Comparison of ENCODE assay signal across 10 cellular contexts in genomic region chr9:113511047-113511521, GRCh38. TPM values are rescaled to one million over a fixed set of nuclear protein-coding genes. Genes with fewer than 3 reads are reported as not detected.
DNase-seq lines count a peak whose midpoint lies in the region; ATAC-seq and TF ChIP-seq lines count a peak whose summit lies in the region.
"Had no signal": no experiment of that assay in that cellular context is flagged by ENCODE, and none has a peak within 500 bp of the region (broad histone marks: within the 10 kb centered on the region; RNA-seq: fewer than 3 reads in every experiment).

No MANE protein-coding gene starts in this region.

- H3K27me3 Mint-ChIP-seq in CD8-positive, alpha-beta T cell (ENCODE audit: low read depth): no peaks in the 10 kb centered on the region
- H3K27me3 Mint-ChIP-seq in natural killer cell (ENCODE audit: low read depth in 2 of 2) (no peaks in the 10 kb centered on the region), MCF 10A (ENCODE audit: insufficient read depth, unreplicated experiment) (no peaks in the 10 kb centered on the region)

- TF ChIP-seq EP300 in gastroesophageal sphincter (IDR thresholded peaks at IDR 0.05): no peak

- CTCF ChIA-PET in CD8-positive, alpha-beta T cell (lab: Charles Lee): interaction anchor here (1.6 kb wide), 1 partner anchor 68 kb away, joined by 5 read pairs; no protein-coding TSS in a partner anchor
- CTCF ChIA-PET in MCF 10A (lab: Yijun Ruan, JAX): no interaction called here

- H3K4me1 Mint-ChIP-seq in CD8-positive, alpha-beta T cell (ENCODE audit: low read depth): peaks cover 61% of the 10 kb centered on the region
- H3K4me1 Mint-ChIP-seq in natural killer cell (peaks cover 57 to 59% of the 10 kb centered on the region in 2 donors), MCF 10A (ENCODE audit: insufficient read depth, unreplicated experiment) (peaks cover 5% of the 10 kb centered on the region)

- H3K27me3 ChIP-seq in CD8-positive, alpha-beta T cell (ENCODE audit: insufficient read depth, low read length): no peaks in the 10 kb centered on the region
- no peaks in the 10 kb centered on the region for H3K27me3 ChIP-seq in gastroesophageal sphincter

- no peaks in the 10 kb centered on the region for H3K36me3 Mint-ChIP-seq in CD8-positive, alpha-beta T cell
- H3K36me3 Mint-ChIP-seq in natural killer cell (no peaks in the 10 kb centered on the region), MCF 10A (ENCODE audit: insufficient read depth, unreplicated experiment) (no peaks in the 10 kb centered on the region)

- H3K4me1 ChIP-seq in CD8-positive, alpha-beta T cell (ENCODE audit: insufficient read depth, low read length): peaks cover 49% of the 10 kb centered on the region
- peaks cover 0 to 56% (median 10%) of the 10 kb centered on the region in 3 donors for H3K4me1 ChIP-seq in gastroesophageal sphincter

- no peaks in the 10 kb centered on the region for H3K36me3 ChIP-seq in CD8-positive, alpha-beta T cell (ENCODE audit: insufficient read depth, low read length)
- peaks cover 0 to 72% of the 10 kb centered on the region in 2 donors for H3K36me3 ChIP-seq in gastroesophageal sphincter

- no peak overlapping the region for H3K27ac ChIP-seq in CD8-positive, alpha-beta T cell (ENCODE audit: low read depth, low read length)
- H3K27ac ChIP-seq in gastroesophageal sphincter: peak overlapping the region in 2 of 4 donors; percentile 38 to 43

- no peak for ATAC-seq in CD8-positive, alpha-beta T cell
- ATAC-seq in natural killer cell (no peak), gastroesophageal sphincter (no peak), HG03457 (IDR thresholded peaks at IDR 0.05; ENCODE audit: unreplicated experiment) (no peak)

- no peak for DNase-seq in CD8-positive, alpha-beta T cell
- DNase-seq in NCI-H2196 (lab: John Stamatoyannopoulos, UW; ENCODE audit: unreplicated experiment) (peak; percentile 89), dermis blood vessel endothelial cell (peak; percentile 40), natural killer cell (no peak), HUDEP-2 (lab: John Stamatoyannopoulos, UW; ENCODE audit: unreplicated experiment in 76 of 76) (no peak), MCF 10A (ENCODE audit: unreplicated experiment) (no peak)
- DNase-seq: midbrain, NCI-H2171 treated with DMSO at 0.1 percent for 48 hours had no signal

- BruUV-seq in MCF 10A (replicated peaks; lab: Mats Ljungman, UMichigan): no TSS peak

- TF ChIP-seq CTCF in CD8-positive, alpha-beta T cell (IDR thresholded peaks at IDR 0.05): no peak
- TF ChIP-seq CTCF in natural killer cell (IDR thresholded peaks at IDR 0.05): no peak
- TF ChIP-seq CTCF in gastroesophageal sphincter (IDR thresholded peaks at IDR 0.05): no peak
- no peak for TF ChIP-seq CTCF in MCF 10A (IDR thresholded peaks at IDR 0.05; ENCODE audit: unreplicated experiment)

- POLR2A ChIA-PET in CD8-positive, alpha-beta T cell (lab: Charles Lee): interaction anchor here (0.6 to 5.3 kb wide), 2 partner anchors 12 to 13 kb away, joined by 3 to 59 read pairs; no protein-coding TSS in a partner anchor
- POLR2A ChIA-PET in MCF 10A (lab: Yijun Ruan, JAX): no interaction called here

- no peak for TF ChIP-seq POLR2A in gastroesophageal sphincter (IDR thresholded peaks at IDR 0.05)

- no peak overlapping the region for H3K4me3 Mint-ChIP-seq in CD8-positive, alpha-beta T cell
- H3K4me3 Mint-ChIP-seq in natural killer cell (no peak overlapping the region), MCF 10A (ENCODE audit: unreplicated experiment) (no peak overlapping the region)

- H3K9me3 ChIP-seq in CD8-positive, alpha-beta T cell (ENCODE audit: low read length): no peaks in the 10 kb centered on the region
- H3K9me3 ChIP-seq in gastroesophageal sphincter: no peaks in the 10 kb centered on the region

- H3K4me3 ChIP-seq in CD8-positive, alpha-beta T cell (ENCODE audit: low read depth, low read length): no peak overlapping the region
- no peak overlapping the region for H3K4me3 ChIP-seq in gastroesophageal sphincter

- no peaks in the 10 kb centered on the region for H3K9me3 Mint-ChIP-seq in CD8-positive, alpha-beta T cell
- no peaks in the 10 kb centered on the region for H3K9me3 Mint-ChIP-seq in natural killer cell
- no peaks in the 10 kb centered on the region for H3K9me3 Mint-ChIP-seq in MCF 10A (ENCODE audit: unreplicated experiment)

- H3K27ac Mint-ChIP-seq in CD8-positive, alpha-beta T cell: peak overlapping the region; percentile 90
- peak overlapping the region; percentile 85 to 93 for H3K27ac Mint-ChIP-seq in natural killer cell
- H3K27ac Mint-ChIP-seq in MCF 10A (ENCODE audit: low read depth, unreplicated experiment): no peak overlapping the region

- intact Hi-C loops in CD8-positive, alpha-beta T cell (cut with DNase I, micrococcal nuclease): loop anchor here in 1 of 2 experiments (5.0 to 10.0 kb wide), 2 partner anchors 34 to 236 kb away; partner anchors contain the start of genes CDC26 and PRPF4
- intact Hi-C loops in natural killer cell (cut with micrococcal nuclease): loop anchor here (10.0 kb wide), 1 partner anchor 236 kb away; the partner anchor contains the start of genes CDC26 and PRPF4
- intact Hi-C loops in MCF 10A (cut with micrococcal nuclease): no loop called here

- 24 to 43% methylated on average over 3 to 4 of the region's 6 CpGs for WGBS in gastroesophageal sphincter (ENCODE audit: low coverage in 1 of 2), 2 donors

RNA-seq across cellular contexts. Expression of gene RGS3, which starts 47.6 kb away (rescaled TPM):
- total RNA-seq in CD8-positive, alpha-beta T cell: 10 to 100 TPM; 29.1 to 30.7 TPM
- total RNA-seq in dermis blood vessel endothelial cell (294 and 415 TPM in 2 replicates), natural killer cell (100 to 1,000 TPM; 148 to 269 (median 190) TPM), gastroesophageal sphincter (100 to 1,000 TPM in 1 of 4 donors, 10 to 100 TPM in 3; 43.9 to 122 (median 72.7) TPM), MCF 10A (2022) (32.1 and 34.8 TPM in 2 replicates)

Comparison
In these comparisons a context has a peak if more than half of its experiments do, and no peak if none do; other contexts are left out.
1. DNase-seq: peak in NCI-H2196 (single experiment) and dermis blood vessel endothelial cell (single experiment); none in CD8-positive, alpha-beta T cell (0 of 7), natural killer cell (single experiment), HUDEP-2 (0 of 76) and MCF 10A (single experiment).